Comparison of ENCODE assay signal across 11 cellular contexts in genomic region chr11:61835663-61836024, GRCh38. TPM values are rescaled to one million over a fixed set of nuclear protein-coding genes. Genes with fewer than 3 reads are reported as not detected.
DNase-seq lines count a peak whose midpoint lies in the region; FAIRE-seq and TF ChIP-seq lines count a peak whose summit lies in the region.
"Had no signal": no experiment of that assay in that cellular context is flagged by ENCODE, and none has a peak within 500 bp of the region (broad histone marks: within the 10 kb centered on the region; RNA-seq: fewer than 3 reads in every experiment).

No MANE protein-coding gene starts in this region.

- no peak for DNase-seq in H9
- no peak for DNase-seq in adrenal gland
- DNase-seq in neural crest cell (ENCODE audit: low read depth, low spot score), result no peak
- DNase-seq in H4 (ENCODE audit: low spot score), result no peak
- DNase-seq in 8988T, result no peak
- no peak for DNase-seq in GM12891 (ENCODE audit: insufficient read length, low spot score)
- DNase-seq in transverse colon, result no peak
- DNase-seq: brain microvascular endothelial cell, head of caudate nucleus had no signal

- H3K4me1 ChIP-seq in BLaER1 (peaks cover 68% of the 10 kb centered on the region), H9 (ENCODE audit: insufficient read depth, low read length) (peaks cover 9% of the 10 kb centered on the region; the same call in 1 of the 2 replicates), adrenal gland (replicated peaks in 1 of 2) (peaks cover 26 to 56% of the 10 kb centered on the region in 2 donors), transverse colon (peaks cover 0 to 27% (median 7%) of the 10 kb centered on the region in 4 donors)

- H3K4me2 ChIP-seq in BLaER1, result peak overlapping the region; percentile 99
- H3K4me2 ChIP-seq in H9 (ENCODE audit: insufficient read depth, insufficient read length, low read length), result no peak overlapping the region

- peak overlapping the region; percentile 26 to 90 (median 90); a peak in 6 of 7 replicates for H3K27ac Mint-ChIP-seq in H9
- H3K27ac Mint-ChIP-seq in neural crest cell (ENCODE audit: unreplicated experiment), result peak overlapping the region; percentile 30

- H3K14ac ChIP-seq in H9 (ENCODE audit: insufficient read depth, low read length), result no peak overlapping the region

- no peak overlapping the region for H2BK15ac ChIP-seq in H9 (ENCODE audit: low read depth, low read length)

- no peaks in the 10 kb centered on the region for H3K27me3 Mint-ChIP-seq in H9 (ENCODE audit: low read depth)
- no peaks in the 10 kb centered on the region for H3K27me3 Mint-ChIP-seq in neural crest cell (ENCODE audit: low read depth)

- no peak overlapping the region for H3T11ph ChIP-seq in H9 (ENCODE audit: low read length)

- H3K23me2 ChIP-seq in H9 (ENCODE audit: insufficient read length, low read depth, low read length, poor library complexity, severe bottlenecking), result no peaks in the 10 kb centered on the region

- H3K27ac ChIP-seq in BLaER1 (peak overlapping the region; percentile 99), H9 (ENCODE audit: insufficient read length, low read depth, low read length) (no peak overlapping the region), adrenal gland (peak overlapping the region in 3 of 5 donors; percentile 53 to 98 (median 92)), transverse colon (peak overlapping the region in 2 of 4 donors; percentile 59 to 66)

- peaks cover 43 to 67% (median 66%) of the 10 kb centered on the region in 3 experiments for H3K36me3 Mint-ChIP-seq in H9 (ENCODE audit: insufficient read depth in 1 of 3, low read depth in 3 of 3)
- H3K36me3 Mint-ChIP-seq in neural crest cell (ENCODE audit: low read depth), result peaks cover 33% of the 10 kb centered on the region

- H3K79me2 ChIP-seq in H9 (ENCODE audit: insufficient read depth, low read length), result peaks cover 20% of the 10 kb centered on the region; the same call in 1 of the 2 replicates

- H2BK120ac ChIP-seq in H9 (ENCODE audit: low read depth, low read length, poor library complexity, severe bottlenecking), result no peak overlapping the region

- H3K9me3 ChIP-seq in BLaER1, result no peaks in the 10 kb centered on the region
- no peaks in the 10 kb centered on the region for H3K9me3 ChIP-seq in H9 (ENCODE audit: control insufficient read depth, low read depth, low read length)
- H3K9me3 ChIP-seq in adrenal gland (replicated peaks in 1 of 3), result no peaks in the 10 kb centered on the region
- no peaks in the 10 kb centered on the region for H3K9me3 ChIP-seq in transverse colon

- in situ Hi-C loops in transverse colon (cut with MboI; ENCODE audit: low pct_ligation_motif_present in 1 of 4, low pct_unique_long_range_greater_than_20kb in 1 of 4, low sequenced_read_pairs in 3 of 4), result no loop called here

- H3K4me1 Mint-ChIP-seq in H9, result peaks cover 47% of the 10 kb centered on the region in 2 experiments
- peaks cover 61% of the 10 kb centered on the region for H3K4me1 Mint-ChIP-seq in neural crest cell

- no peak overlapping the region for H2BK20ac ChIP-seq in H9 (ENCODE audit: low read depth, low read length, poor library complexity, severe bottlenecking)

- peaks cover 25% of the 10 kb centered on the region for H4K20me1 ChIP-seq in BLaER1
- H4K20me1 ChIP-seq in H9 (ENCODE audit: control insufficient read depth, insufficient read depth, insufficient read length), result peaks cover 2% of the 10 kb centered on the region

- WGBS in H9 (ENCODE audit: extremely low coverage, insufficient read length, low lambda C conversion rate), result no CpG with 5 or more reads among the region's 6 CpGs
- WGBS in adrenal gland, 4 donors, result 80 to 90% (median 85%) methylated on average over 6 of the region's 6 CpGs
- WGBS in transverse colon (ENCODE audit: low coverage in 1 of 2), 2 donors, result 76 to 92% methylated on average over 6 of the region's 6 CpGs

- H3K4me3 ChIP-seq in BLaER1 (peak overlapping the region; percentile 51), adrenal gland (no peak overlapping the region), transverse colon (no peak overlapping the region)

- no peak overlapping the region for H4K8ac ChIP-seq in H9 (replicated peaks; ENCODE audit: insufficient read length, low read depth, low read length)

- peak overlapping the region; percentile 97 for H3K9ac ChIP-seq in BLaER1
- no peak overlapping the region for H3K9ac ChIP-seq in H9 (ENCODE audit: extremely low read depth, insufficient read length, low read length)

- no peaks in the 10 kb centered on the region for H3K27me3 ChIP-seq in BLaER1
- H3K27me3 ChIP-seq in H9 (ENCODE audit: insufficient read depth, low read length), result no peaks in the 10 kb centered on the region
- H3K27me3 ChIP-seq in adrenal gland, result no peaks in the 10 kb centered on the region
- peaks cover 3% of the 10 kb centered on the region for H3K27me3 ChIP-seq in transverse colon
- H3K27me3 ChIP-seq: brain microvascular endothelial cell had no signal

- no peak overlapping the region for H3K18ac ChIP-seq in H9 (ENCODE audit: insufficient read length, low read depth, low read length)

- H2BK12ac ChIP-seq in H9 (ENCODE audit: insufficient read length, low read depth, low read length), result no peak overlapping the region

- H3K79me1 ChIP-seq in H9 (ENCODE audit: insufficient read depth, low read depth, low read length, poor library complexity, severe bottlenecking), result peaks cover 4% of the 10 kb centered on the region

- H3K4me3 Mint-ChIP-seq in H9 (no peak overlapping the region; a peak in 1 of 5 replicates), neural crest cell (no peak overlapping the region)

- H4K5ac ChIP-seq in H9 (ENCODE audit: insufficient read length, low read depth, low read length), result no peak overlapping the region

- H3K23ac ChIP-seq in H9 (ENCODE audit: insufficient read length, low read depth, low read length), result no peak overlapping the region

- H4K91ac ChIP-seq in H9 (ENCODE audit: insufficient read length, low read depth, low read length), result no peak overlapping the region

- TF ChIP-seq EP300 in transverse colon (IDR thresholded peaks at IDR 0.05; ENCODE audit: low read depth), result no peak

- H2BK5ac ChIP-seq in H9 (ENCODE audit: insufficient read length, low read length), result no peak overlapping the region

- H2AFZ ChIP-seq in H9 (ENCODE audit: low read length), result no peak overlapping the region

- intact Hi-C loops in adrenal gland (cut with DNase I) (no loop called here), transverse colon (cut with DNase I; ENCODE audit: low total_unique reads) (no loop called here)

- TF ChIP-seq CTCF in H9 (conservative IDR thresholded peaks at IDR 0.05) (no peak), adrenal gland (IDR thresholded peaks at IDR 0.05) (no peak), neural crest cell (conservative IDR thresholded peaks at IDR 0.05) (no peak), transverse colon (IDR thresholded peaks at IDR 0.05) (no peak)

- TF ChIP-seq POLR2A in adrenal gland (IDR thresholded peaks at IDR 0.05), result no peak
- no peak for TF ChIP-seq POLR2A in GM12891 (IDR thresholded peaks at IDR 0.05; ENCODE audit: low read depth, low read length)
- no peak for TF ChIP-seq POLR2A in transverse colon (IDR thresholded peaks at IDR 0.05)

- no peak for FAIRE-seq in GM12891 (lab: Jason Lieb, UNC)

- no peak overlapping the region for H3K4ac ChIP-seq in H9 (ENCODE audit: low read depth, low read length)

- H3K36me3 ChIP-seq in BLaER1, result peaks cover 57% of the 10 kb centered on the region
- H3K36me3 ChIP-seq in adrenal gland (replicated peaks in 1 of 2), result peaks cover 0 to 30% of the 10 kb centered on the region in 2 donors
- H3K36me3 ChIP-seq in transverse colon, result no peaks in the 10 kb centered on the region

- H3K9me3 Mint-ChIP-seq in H9 (no peaks in the 10 kb centered on the region), neural crest cell (no peaks in the 10 kb centered on the region)

- no peak overlapping the region for H3K56ac ChIP-seq in H9 (ENCODE audit: insufficient read length, low read depth, low read length)

- H2AK5ac ChIP-seq in H9 (ENCODE audit: insufficient read length, low read length), result no peak overlapping the region

TF ChIP-seq in GM12891, 5 proteins besides CTCF, POLR2A, EP300 and RAD21 (continues in another document):
- TF ChIP-seq TAF1 (IDR thresholded peaks at IDR 0.05; ENCODE audit: low read depth, low read length), result no peak
- TF ChIP-seq POLR2AphosphoS5 (IDR thresholded peaks at IDR 0.05; ENCODE audit: low read depth, low read length), result no peak

RNA-seq across cellular contexts. Expression of gene FADS2, which starts 7.5 kb away (rescaled TPM):
- total RNA-seq in H9 (2021) (316 and 322 TPM in 2 replicates), adrenal gland (1,000 to 10,000 TPM in 2 of 8 donors, 100 to 1,000 TPM in 6; 302 to 1,301 (median 562) TPM), neural crest cell (939 and 976 TPM in 2 replicates), transverse colon (10 to 100 TPM in 1 of 4 donors, 1 to 10 TPM in 3; 2.7 to 28.8 (median 3.9) TPM)
- polyA plus RNA-seq in adrenal gland, result 1,000 to 10,000 TPM in 1 of 3 donors, 100 to 1,000 TPM in 2; 134 to 1,327 (median 153) TPM
- 44.2 and 54.8 TPM in 2 replicates for total RNA-seq in H4 (2014; rRNA removed; shearing (Covaris generic))
- 85.3 TPM for polyA plus RNA-seq in GM12891 (2012; ENCODE audit: low read depth, missing spikeins)

RNA-seq across cellular contexts. Expression of gene FADS1, which starts 18.8 kb away (rescaled TPM):
- total RNA-seq in H9 (2021), result 125 and 126 TPM in 2 replicates
- 100 to 1,000 TPM in 5 of 8 donors, 10 to 100 TPM in 3; 60.3 to 361 (median 102) TPM for total RNA-seq in adrenal gland
- polyA plus RNA-seq in adrenal gland, result 100 to 1,000 TPM in 1 of 3 donors, 10 to 100 TPM in 2; 28.3 to 410 (median 32.1) TPM
- 245 and 248 TPM in 2 replicates for total RNA-seq in neural crest cell
- total RNA-seq in H4 (2014; rRNA removed; shearing (Covaris generic)), result 63.2 and 68.0 TPM in 2 replicates
- polyA plus RNA-seq in GM12891 (2012; ENCODE audit: low read depth, missing spikeins), result 9.4 TPM
- 10 to 100 TPM in 1 of 4 donors, 1 to 10 TPM in 3; 2.2 to 13.8 (median 3.7) TPM for total RNA-seq in transverse colon
- total RNA-seq: OCI-LY7 had no signal

RNA-seq across cellular contexts. Expression of gene FEN1, which starts 42.9 kb away (rescaled TPM):
- total RNA-seq in H9 (2021) (114 and 115 TPM in 2 replicates), adrenal gland (10 to 100 TPM in 4 of 8 donors, 1 to 10 TPM in 4; 8.4 to 25.6 (median 10.0) TPM), neural crest cell (99.6 TPM in 2 replicates), transverse colon (1 to 10 TPM in 3 of 4 donors, under 1 TPM in 1; 1.00 to 9.4 (median 4.5) TPM)
- 10 to 100 TPM in 1 of 3 donors, 1 to 10 TPM in 2; 3.9 to 32.0 (median 4.5) TPM for polyA plus RNA-seq in adrenal gland
- 104 and 118 TPM in 2 replicates for total RNA-seq in H4 (2014; rRNA removed; shearing (Covaris generic))
- polyA plus RNA-seq in GM12891 (2012; ENCODE audit: low read depth, missing spikeins), result 73.7 TPM

RNA-seq across cellular contexts. Expression of gene TMEM258, which starts 43.2 kb away (rescaled TPM):
- 199 and 201 TPM in 2 replicates for total RNA-seq in H9 (2021)
- total RNA-seq in adrenal gland, result 100 to 1,000 TPM in 4 of 8 donors, 10 to 100 TPM in 4; 22.8 to 161 (median 116) TPM
- polyA plus RNA-seq in adrenal gland, result 100 to 1,000 TPM in 2 of 3 donors, 10 to 100 TPM in 1; 91.5 to 215 (median 137) TPM
- total RNA-seq in neural crest cell, result 162 and 174 TPM in 2 replicates
- 133 and 142 TPM in 2 replicates for total RNA-seq in H4 (2014; rRNA removed; shearing (Covaris generic))
- 340 TPM for polyA plus RNA-seq in GM12891 (2012; ENCODE audit: low read depth, missing spikeins)
- total RNA-seq in transverse colon, result 10 to 100 TPM in 3 of 4 donors, 1 to 10 TPM in 1; 8.2 to 34.7 (median 23.7) TPM

RNA-seq across cellular contexts. Expression of gene FADS3, which starts 55.7 kb away (rescaled TPM):
- total RNA-seq in H9 (2021) (34.9 and 36.7 TPM in 2 replicates), adrenal gland (100 to 1,000 TPM in 6 of 8 donors, 10 to 100 TPM in 2; 74.5 to 145 (median 112) TPM), neural crest cell (13.6 and 17.0 TPM in 2 replicates), transverse colon (10 to 100 TPM; 19.5 to 96.9 (median 31.6) TPM)
- polyA plus RNA-seq in adrenal gland, result 100 to 1,000 TPM in 2 of 3 donors, 10 to 100 TPM in 1; 98.2 to 175 (median 103) TPM
- 34.8 and 47.1 TPM in 2 replicates for total RNA-seq in H4 (2014; rRNA removed; shearing (Covaris generic))
- 4.0 TPM for polyA plus RNA-seq in GM12891 (2012; ENCODE audit: low read depth, missing spikeins)
